Comparison of ENCODE assay signal across 12 cellular contexts in the genomic region with DNA sequence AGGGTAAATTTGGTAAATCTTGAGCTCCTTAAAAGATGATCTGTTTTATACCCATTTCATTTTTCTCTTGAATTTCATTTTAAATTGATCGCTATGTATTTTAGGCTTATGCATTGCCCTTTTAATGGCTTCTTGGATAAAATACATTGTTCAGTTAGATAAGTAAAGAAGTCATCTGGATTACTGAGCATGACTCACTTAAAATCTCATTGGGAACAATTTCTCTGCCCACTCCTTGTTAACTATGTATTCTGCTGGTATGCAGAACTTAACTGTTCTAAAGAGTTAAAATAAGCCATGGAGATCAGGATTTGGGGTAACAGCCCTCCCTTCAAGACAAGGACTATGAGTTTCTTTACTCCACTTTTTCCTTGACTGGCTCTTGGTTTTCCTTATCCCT.
"Had no signal": no experiment of that assay in that cellular context is flagged by ENCODE, and none has a peak within 500 bp of the region (broad histone marks: within the 10 kb centered on the region; RNA-seq: fewer than 3 reads in every experiment).

No MANE protein-coding gene starts in this region.

- DNase-seq: activated naive CD4-positive, alpha-beta T cell treated with anti-CD3 and anti-CD28 coated beads for 36 hours; body of pancreas; gastrocnemius medialis; kidney glomerular epithelial cell; stimulated activated CD4-positive, alpha-beta T cell treated with anti-CD3 and anti-CD28 coated beads, Interleukin-4, amount 100 ng/mL, for 4 hours; stimulated activated naive CD8-positive, alpha-beta T cell treated with anti-CD3 and anti-CD28 coated beads, Interleukin-15, amount 100 ng/mL, for 72 hours; T1000; testis; upper lobe of right lung had no signal

- H3K9me3 ChIP-seq: body of pancreas, gastrocnemius medialis, testis, upper lobe of right lung had no signal

- H3K36me3 ChIP-seq: gastrocnemius medialis, upper lobe of right lung had no signal

- H3K27me3 ChIP-seq: body of pancreas, gastrocnemius medialis, testis, upper lobe of right lung had no signal

- H3K4me3 ChIP-seq: body of pancreas, gastrocnemius medialis, testis, upper lobe of right lung had no signal

- ATAC-seq: body of pancreas; esophagus mucosa; gastrocnemius medialis; stimulated activated naive CD8-positive, alpha-beta T cell treated with anti-CD3 and anti-CD28 coated beads, Interleukin-15, amount 100 ng/mL, for 72 hours; upper lobe of right lung had no signal

- H3K4me3 Mint-ChIP-seq: activated naive CD4-positive, alpha-beta T cell treated with anti-CD3 and anti-CD28 coated beads for 36 hours; activated T-helper 1 cell treated with anti-CD3 and anti-CD28 coated beads, Interleukin-12 subunit alpha, Interleukin-12 subunit beta, Interleukin-2, Interleukin-4 antibody, amounts not matched to agents 30 ng/mL and 10 ng/mL and 1 ng/mL, durations not matched to agents 14 hours and 24 hours and 36 hours; stimulated activated naive CD8-positive, alpha-beta T cell treated with anti-CD3 and anti-CD28 coated beads, Interleukin-15, amount 100 ng/mL, for 72 hours had no signal

- H3K27me3 Mint-ChIP-seq: stimulated activated naive CD8-positive, alpha-beta T cell treated with anti-CD3 and anti-CD28 coated beads, Interleukin-15, amount 100 ng/mL, for 72 hours had no signal

- H3K27ac Mint-ChIP-seq: activated naive CD4-positive, alpha-beta T cell treated with anti-CD3 and anti-CD28 coated beads for 36 hours; activated T-helper 1 cell treated with anti-CD3 and anti-CD28 coated beads, Interleukin-12 subunit alpha, Interleukin-12 subunit beta, Interleukin-2, Interleukin-4 antibody, amounts not matched to agents 30 ng/mL and 10 ng/mL and 1 ng/mL, durations not matched to agents 14 hours and 24 hours and 36 hours; stimulated activated naive CD8-positive, alpha-beta T cell treated with anti-CD3 and anti-CD28 coated beads, Interleukin-15, amount 100 ng/mL, for 72 hours had no signal

- H3K9me3 Mint-ChIP-seq: activated naive CD4-positive, alpha-beta T cell treated with anti-CD3 and anti-CD28 coated beads for 36 hours; activated T-helper 1 cell treated with anti-CD3 and anti-CD28 coated beads, Interleukin-12 subunit alpha, Interleukin-12 subunit beta, Interleukin-2, Interleukin-4 antibody, amounts not matched to agents 30 ng/mL and 10 ng/mL and 1 ng/mL, durations not matched to agents 14 hours and 24 hours and 36 hours; stimulated activated naive CD8-positive, alpha-beta T cell treated with anti-CD3 and anti-CD28 coated beads, Interleukin-15, amount 100 ng/mL, for 72 hours had no signal

- H3K27ac ChIP-seq: body of pancreas, gastrocnemius medialis, testis, upper lobe of right lung, VCaP had no signal
